21 cellular contexts compared by ENCODE assay signal in genomic region chr18:12373771-12374116, GRCh38. TPM values are rescaled to one million over a fixed set of nuclear protein-coding genes. Genes with fewer than 3 reads are reported as not detected.
DNase-seq lines count a peak whose midpoint lies in the region; ATAC-seq, FAIRE-seq and TF ChIP-seq lines count a peak whose summit lies in the region.
"Had no signal": no experiment of that assay in that cellular context is flagged by ENCODE, and none has a peak within 500 bp of the region (broad histone marks: within the 10 kb centered on the region; RNA-seq: fewer than 3 reads in every experiment).

No MANE protein-coding gene starts in this region.

- H2AFZ ChIP-seq in GM23338: no peak overlapping the region
- H2AFZ ChIP-seq in K562 (ENCODE audit: low read depth, low read length): no peak overlapping the region
- H2AFZ ChIP-seq in osteoblast (ENCODE audit: low read length): no peak overlapping the region

- DNase-seq in activated CD8-positive, alpha-beta memory T cell treated with anti-CD3 and anti-CD28 coated beads, Interleukin-2, amount 50 U/mL, for 48 hours: peak; percentile 44
- no peak for DNase-seq in activated CD8-positive, alpha-beta memory T cell treated with anti-CD3 and anti-CD28 coated beads, Interleukin-2, amount 50 U/mL, for 4 hours
- DNase-seq in GM23338 (ENCODE audit: low spot score) (no peak), K562 (ENCODE audit: extremely low read depth in 1 of 4, low spot score in 3 of 4) (no peak), osteoblast (ENCODE audit: insufficient read length, low spot score, missing footprints) (peak; percentile 21), ovary (no peak)
- DNase-seq: activated CD4-positive, alpha-beta T cell treated with anti-CD3 and anti-CD28 coated beads, Interleukin-2, amount 50 U/mL, for 1 hour; activated naive CD4-positive, alpha-beta T cell; anterior cingulate cortex; NCI-H146; NCI-H2171 treated with DMSO at 0.1 percent for 48 hours; NCI-H748 treated with DMSO at 0.1 percent for 48 hours; spleen; stimulated activated CD8-positive, alpha-beta memory T cell treated with anti-CD3 and anti-CD28 coated beads, Interleukin-4, amount 100 ng/mL, for 48 hours had no signal

- peaks cover 79% of the 10 kb centered on the region for H3K79me2 ChIP-seq in GM23338 (replicated peaks; ENCODE audit: insufficient read depth)
- peaks cover 76% of the 10 kb centered on the region for H3K79me2 ChIP-seq in K562 (ENCODE audit: control insufficient read depth, insufficient read depth, low read length)
- H3K79me2 ChIP-seq in osteoblast (ENCODE audit: insufficient read depth, low read length): peaks cover 75% of the 10 kb centered on the region

- no peak for TF ChIP-seq POLR2A in K562 (conservative IDR thresholded peaks at IDR 0.05)
- TF ChIP-seq POLR2A in ovary (IDR thresholded peaks at IDR 0.05): no peak

- in situ Hi-C loops in K562 (cut with MboI): no loop called here

- TF ChIP-seq EP300 in K562 (IDR thresholded peaks at IDR 0.05; ENCODE audit: low read length): no peak
- TF ChIP-seq EP300 in ovary (IDR thresholded peaks at IDR 0.05): no peak

- no peak for TF ChIP-seq RAD21 in K562 (CRISPR knock-in tag; conservative IDR thresholded peaks at IDR 0.05 in 1 of 2, IDR thresholded peaks at IDR 0.05 in 1 of 2)

- H3K36me3 ChIP-seq in GM23338 (ENCODE audit: insufficient read depth): no peaks in the 10 kb centered on the region; the same call in 1 of the 2 replicates
- H3K36me3 ChIP-seq in K562 (ENCODE audit: control insufficient read depth, insufficient read depth, low read length): peaks cover 52% of the 10 kb centered on the region
- H3K36me3 ChIP-seq in osteoblast (ENCODE audit: insufficient read depth, low read length): peaks cover 6% of the 10 kb centered on the region
- no peaks in the 10 kb centered on the region for H3K36me3 ChIP-seq in ovary
- H3K36me3 ChIP-seq: prostate gland had no signal

- POLR2A ChIA-PET in K562 (lab: Yijun Ruan, JAX): interaction anchor here (0.6 to 2.3 kb wide), 8 partner anchors 10 to 352 kb away, joined by 3 to 23 read pairs (median 3); no protein-coding TSS in a partner anchor

- H3K9me3 ChIP-seq in K562 (replicated peaks; ENCODE audit: control insufficient read depth, insufficient read depth, low read depth, low read length) (no peaks in the 10 kb centered on the region), osteoblast (ENCODE audit: low read depth, low read length) (no peaks in the 10 kb centered on the region), ovary (no peaks in the 10 kb centered on the region)
- H3K9me3 ChIP-seq: Peyer's patch, prostate gland, spleen had no signal

- H3K27ac ChIP-seq in GM23338 (ENCODE audit: low read depth) (no peak overlapping the region), K562 (ENCODE audit: extremely low read depth, low read depth, low read length) (peak overlapping the region; percentile 12; the same call in 1 of the 3 replicates), osteoblast (ENCODE audit: low read depth, low read length) (no peak overlapping the region), ovary (no peak overlapping the region)
- H3K27ac ChIP-seq: epithelial cell of prostate, prostate gland, spleen had no signal

- H3K9me3 Mint-ChIP-seq in GM23338: no peaks in the 10 kb centered on the region

- 0 out of 2 replicates have a peak overlapping the region, but pooled peaks have one; percentile 95 for H3K4me3 ChIP-seq in GM23338
- no peak overlapping the region for H3K4me3 ChIP-seq in K562
- H3K4me3 ChIP-seq in osteoblast (ENCODE audit: insufficient read depth, low read length): no peak overlapping the region
- H3K4me3 ChIP-seq in ovary: no peak overlapping the region
- H3K4me3 ChIP-seq: Peyer's patch, prostate gland, spleen had no signal

- H3K9ac ChIP-seq in K562 (ENCODE audit: insufficient read depth in 1 of 2, low read depth in 2 of 2, low read length in 2 of 2): no peak overlapping the region

- H3K4me2 ChIP-seq in GM23338 (peak overlapping the region; percentile 2; the same call in 1 of the 2 replicates), K562 (ENCODE audit: insufficient read depth, low read length) (peak overlapping the region; percentile 49), osteoblast (ENCODE audit: insufficient read depth, low read length) (no peak overlapping the region)

- peaks cover 30% of the 10 kb centered on the region for H3K4me1 ChIP-seq in GM23338 (ENCODE audit: insufficient read depth)
- H3K4me1 ChIP-seq in K562 (replicated peaks in 1 of 2; ENCODE audit: control insufficient read depth in 2 of 2, insufficient read depth in 2 of 2, low read length in 2 of 2): peaks cover 28 to 33% of the 10 kb centered on the region in 2 experiments
- H3K4me1 ChIP-seq in osteoblast (ENCODE audit: insufficient read depth, low read length): peaks cover 17% of the 10 kb centered on the region
- peaks cover 14% of the 10 kb centered on the region for H3K4me1 ChIP-seq in ovary (ENCODE audit: insufficient read depth)

- H3K36me3 Mint-ChIP-seq in GM23338 (ENCODE audit: low read depth): peaks cover 22% of the 10 kb centered on the region

- no peaks in the 10 kb centered on the region for H3K9me2 ChIP-seq in GM23338 (ENCODE audit: insufficient read depth)

- peaks cover 3% of the 10 kb centered on the region for H3K9me1 ChIP-seq in K562 (ENCODE audit: control insufficient read depth, insufficient read depth, low read length)

- H3F3A ChIP-seq in GM23338 (replicated peaks; ENCODE audit: low read depth): 0 out of 2 replicates have a peak, but pooled peaks cover 13% of the 10 kb centered on the region

- peaks cover 30% of the 10 kb centered on the region for H3K4me1 Mint-ChIP-seq in GM23338

- ATAC-seq in GM23338 (no peak), K562 (no peak), GM19463 (IDR thresholded peaks at IDR 0.05; ENCODE audit: unreplicated experiment) (no peak), GM18517 (IDR thresholded peaks at IDR 0.05; ENCODE audit: unreplicated experiment) (no peak)

- H3K27me3 Mint-ChIP-seq in GM23338 (ENCODE audit: insufficient read depth, low read depth, poor library complexity): peaks cover 8% of the 10 kb centered on the region

- H4K20me1 ChIP-seq in GM23338 (replicated peaks; ENCODE audit: insufficient read depth) (peaks cover 48% of the 10 kb centered on the region), K562 (replicated peaks; ENCODE audit: control insufficient read depth, insufficient read depth, low read length) (peaks cover 32% of the 10 kb centered on the region), osteoblast (ENCODE audit: insufficient read depth, low read length) (peaks cover 44% of the 10 kb centered on the region)

- TF ChIP-seq CTCF in GM23338 (conservative IDR thresholded peaks at IDR 0.05; ENCODE audit: low read depth in 2 of 2): no peak
- no peak for TF ChIP-seq CTCF in K562 (IDR thresholded peaks at IDR 0.05 in 2 of 3, conservative IDR thresholded peaks at IDR 0.05 in 1 of 3; ENCODE audit: insufficient read depth in 2 of 3, low read depth in 1 of 3, low read length in 3 of 3)
- no peak for TF ChIP-seq CTCF in osteoblast (IDR thresholded peaks at IDR 0.05; ENCODE audit: extremely low read depth, low read depth, low read length)
- TF ChIP-seq CTCF in ovary (IDR thresholded peaks at IDR 0.05): no peak

- intact Hi-C loops in K562 (cut with micrococcal nuclease): no loop called here
- intact Hi-C loops in ovary (cut with DNase I): loop anchor here in 3 of 4 donors (10.0 kb wide), 2 partner anchors 49 to 99 kb away; no protein-coding TSS in a partner anchor

- CTCF ChIA-PET in K562 (lab: Yijun Ruan, JAX; ENCODE audit: low intra/inter-chr PET ratio): no interaction called here

- H3K27me3 ChIP-seq in GM23338 (ENCODE audit: insufficient read depth) (no peaks in the 10 kb centered on the region), K562 (ENCODE audit: control insufficient read depth in 2 of 2, insufficient read depth in 2 of 2, low read length in 2 of 2) (no peaks in the 10 kb centered on the region), osteoblast (ENCODE audit: insufficient read depth, low read length) (no peaks in the 10 kb centered on the region), ovary (no peaks in the 10 kb centered on the region)
- H3K27me3 ChIP-seq: Peyer's patch, spleen had no signal

- FAIRE-seq in K562 (lab: Jason Lieb, UNC): peak; percentile 62
- FAIRE-seq: colon, frontal cortex had no signal

- no peak overlapping the region for H3K27ac Mint-ChIP-seq in GM23338

- 50% methylated on average over 2 of the region's 2 CpGs for WGBS in K562 (ENCODE audit: insufficient coverage, low coverage, missing lambda C conversion rate)
- 60 to 67% (median 62%) methylated on average over 2 of the region's 2 CpGs for WGBS in ovary, 3 donors

- BruUV-seq in K562 (replicated peaks; lab: Mats Ljungman, UMichigan): no TSS peak

- no peak overlapping the region for H3K4me3 Mint-ChIP-seq in GM23338

RNA-seq across cellular contexts. Expression of gene AFG3L2, which starts 3.3 kb away (rescaled TPM):
- total RNA-seq in GM23338 (2014; rRNA removed; shearing (Covaris generic)): 94.9 and 105 TPM in 2 replicates
- 47.5 and 50.3 TPM in 2 replicates for polyA plus RNA-seq in GM23338 (2016; fragmentation: Nextera tagmentation; extraction: Ambion mirVana)
- 77.0 and 155 TPM in 2 replicates for total RNA-seq in K562 (2011; cell fraction: chromatin; rRNA removed; ENCODE audit: low replicate concordance)
- total RNA-seq in K562 (2011; cell fraction: nucleolus; rRNA removed): 51.5 and 52.8 TPM in 2 replicates
- total RNA-seq in K562 (2011; cell fraction: nucleoplasm; rRNA removed): 70.2 and 77.7 TPM in 2 replicates
- total RNA-seq in K562 (2014; rRNA removed): 87.1 and 99.4 TPM in 2 replicates
- total RNA-seq in K562 (2014; rRNA removed; fragmentation: Illumina TruSeq; extraction: Trizol): 109 and 115 TPM in 2 replicates
- 94.4 and 97.2 TPM in 2 replicates for total RNA-seq in K562 (2015; rRNA removed; fragmentation: Illumina TruSeq; extraction: Trizol)
- total RNA-seq in K562 (2021): 86.4 and 96.5 TPM in 2 replicates
- polyA plus RNA-seq in K562 (2011; rRNA removed): 61.3 and 82.2 TPM in 2 replicates
- polyA plus RNA-seq in K562 (2011; cell fraction: cytosol; rRNA removed): 33.6 and 43.6 TPM in 2 replicates
- polyA plus RNA-seq in K562 (2011; cell fraction: nucleus; rRNA removed): 38.1 and 46.6 TPM in 2 replicates
- 47.9 and 71.2 TPM in 2 replicates for polyA plus RNA-seq in K562 (2012)
- polyA plus RNA-seq in K562 (2014; fragmentation: Illumina TruSeq; extraction: Trizol): 79.0 and 84.0 TPM in 2 replicates
- polyA plus RNA-seq in K562 (2014; fragmentation: Nextera tagmentation; extraction: Ambion mirVana): 10 to 100 TPM; 24.1 to 25.6 TPM
- 76.8 and 80.5 TPM in 2 replicates for polyA plus RNA-seq in K562 (2014; rRNA removed)
- polyA minus RNA-seq in K562 (2011; rRNA and poly(A)+ RNA removed): 103 and 111 TPM in 2 replicates
- 40.6 and 55.4 TPM in 2 replicates for polyA minus RNA-seq in K562 (2011; cell fraction: cytosol; rRNA and poly(A)+ RNA removed)
- polyA minus RNA-seq in K562 (2011; cell fraction: nucleus; rRNA and poly(A)+ RNA removed): 30.3 and 46.5 TPM in 2 replicates
- total RNA-seq in osteoblast: 61.9 and 65.5 TPM in 2 replicates
- total RNA-seq in ovary: 10 to 100 TPM; 28.7 to 42.5 (median 36.3) TPM
- polyA plus RNA-seq in ovary: 10 to 100 TPM; 28.3 to 30.0 TPM

RNA-seq across cellular contexts. Expression of gene PRELID3A, which starts 34.0 kb away (rescaled TPM):
- total RNA-seq in GM23338 (2014; rRNA removed; shearing (Covaris generic)): 13.0 and 15.8 TPM in 2 replicates
- polyA plus RNA-seq in GM23338 (2016; fragmentation: Nextera tagmentation; extraction: Ambion mirVana) (6.5 and 7.0 TPM in 2 replicates), K562 (2011; rRNA removed) (5.7 and 6.2 TPM in 2 replicates), K562 (2014; fragmentation: Illumina TruSeq; extraction: Trizol) (5.1 and 5.4 TPM in 2 replicates), K562 (2014; fragmentation: Nextera tagmentation; extraction: Ambion mirVana) (under 1 TPM; 0.14 to 0.32 TPM), K562 (2014; rRNA removed) (7.8 and 14.3 TPM in 2 replicates), ovary (1 to 10 TPM; 3.7 to 4.8 TPM)
- 32.0 and 35.2 TPM in 2 replicates for total RNA-seq in K562 (2011; cell fraction: chromatin; rRNA removed; ENCODE audit: low replicate concordance)
- total RNA-seq in K562 (2011; cell fraction: nucleolus; rRNA removed): 13.5 and 15.5 TPM in 2 replicates
- total RNA-seq in K562 (2011; cell fraction: nucleoplasm; rRNA removed): 12.5 and 14.7 TPM in 2 replicates
- total RNA-seq in K562 (2014; rRNA removed) (5.3 and 5.4 TPM in 2 replicates), K562 (2014; rRNA removed; fragmentation: Illumina TruSeq; extraction: Trizol) (5.4 and 5.8 TPM in 2 replicates), K562 (2015; rRNA removed; fragmentation: Illumina TruSeq; extraction: Trizol) (5.4 and 6.6 TPM in 2 replicates), K562 (2021) (4.8 and 7.3 TPM in 2 replicates), osteoblast (4.4 and 5.8 TPM in 2 replicates), ovary (1 to 10 TPM; 1.1 to 8.2 (median 5.7) TPM)
- polyA plus RNA-seq in K562 (2011; cell fraction: cytosol; rRNA removed): 3.5 and 4.1 TPM in 2 replicates
- 14.6 and 16.9 TPM in 2 replicates for polyA plus RNA-seq in K562 (2011; cell fraction: nucleus; rRNA removed)
- 5.3 and 5.4 TPM in 2 replicates for polyA plus RNA-seq in K562 (2012)
- polyA minus RNA-seq in K562 (2011; rRNA and poly(A)+ RNA removed): 2.5 and 3.4 TPM in 2 replicates
- polyA minus RNA-seq in K562 (2011; cell fraction: cytosol; rRNA and poly(A)+ RNA removed): 1.8 and 2.6 TPM in 2 replicates
- 3.0 and 5.0 TPM in 2 replicates for polyA minus RNA-seq in K562 (2011; cell fraction: nucleus; rRNA and poly(A)+ RNA removed)

Comparison
In these comparisons a context has a peak if more than half of its experiments do, and no peak if none do; other contexts are left out.
1. DNase-seq: peak in activated CD8-positive, alpha-beta memory T cell treated with anti-CD3 and anti-CD28 coated beads, Interleukin-2, amount 50 U/mL, for 48 hours (single experiment) and osteoblast (single experiment); none in activated CD8-positive, alpha-beta memory T cell treated with anti-CD3 and anti-CD28 coated beads, Interleukin-2, amount 50 U/mL, for 4 hours (single experiment), GM23338 (single experiment), K562 (0 of 4) and ovary (0 of 5).